Comparison of ENCODE assay signal across 8 cellular contexts in the genomic region with DNA sequence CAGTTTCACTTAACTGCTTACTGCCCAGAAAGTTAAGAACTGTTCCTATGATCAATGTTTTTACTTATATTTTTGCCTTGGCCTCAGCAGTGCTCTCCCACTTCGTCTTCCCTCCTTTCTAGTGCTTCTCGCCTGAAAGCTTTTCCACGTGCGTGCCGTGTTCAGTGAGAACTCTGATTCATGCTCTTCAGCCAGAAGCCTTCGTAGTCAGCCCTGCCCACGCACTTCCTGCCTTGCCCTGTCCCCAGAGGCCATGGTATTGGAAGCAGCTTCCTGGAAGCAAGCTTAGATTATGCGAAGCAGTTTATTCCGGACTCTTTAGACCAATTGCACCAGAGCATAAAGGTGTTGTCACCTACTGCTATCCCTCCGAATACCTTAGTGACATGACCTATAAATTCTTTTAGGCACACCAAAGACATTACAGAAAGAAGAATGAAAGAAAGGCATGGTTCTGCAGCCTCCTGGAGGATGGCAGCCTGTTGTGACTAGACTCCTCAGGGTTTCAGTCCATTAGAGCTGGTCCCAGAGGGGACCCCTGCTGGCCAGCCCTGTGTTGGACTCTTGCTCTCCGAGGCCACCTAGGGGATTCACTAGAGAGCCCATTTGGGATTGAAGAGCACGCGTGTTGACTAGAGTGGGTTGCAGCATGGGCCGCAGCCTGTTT.
A peak's percentile ranks its signal among the peaks of the same experiment; 100 is the strongest.
DNase-seq lines count a peak whose midpoint lies in the region; ATAC-seq and TF ChIP-seq lines count a peak whose summit lies in the region.

No MANE protein-coding gene starts in this region.

- H3K36me3 ChIP-seq in mucosa of descending colon (ENCODE audit: low read depth) = no peaks in the 10 kb centered on the region

- no peaks in the 10 kb centered on the region for H3K27me3 Mint-ChIP-seq in stimulated activated memory B cell treated with anti-CD40 and anti-IgM and Interleukin-4, amounts not matched to agents 10 μg/mL and 1 μg/mL and 100 μg/mL, for 72 hours

- peak; percentile 66 for ATAC-seq in mucosa of descending colon
- ATAC-seq in stimulated activated memory B cell treated with anti-CD40 and anti-IgM and Interleukin-4, amounts not matched to agents 10 μg/mL and 1 μg/mL and 100 μg/mL, for 72 hours = peak; percentile 58
- ATAC-seq in HG02981 (IDR thresholded peaks at IDR 0.05; ENCODE audit: unreplicated experiment) = no peak

- intact Hi-C loops in dorsolateral prefrontal cortex (cut with DNase I) (no loop called here), mucosa of descending colon (cut with DNase I, micrococcal nuclease) (no loop called here)

- no peak overlapping the region for H3K4me3 ChIP-seq in dorsolateral prefrontal cortex
- no peak overlapping the region for H3K4me3 ChIP-seq in mucosa of descending colon

- no peaks in the 10 kb centered on the region for H3K4me1 ChIP-seq in mucosa of descending colon (ENCODE audit: low read depth)

- DNase-seq in DMS153 (lab: John Stamatoyannopoulos, UW) (peak; percentile 64), Kasumi-1 (lab: John Stamatoyannopoulos, UW) (peak; percentile 73 to 74), dorsolateral prefrontal cortex (peak in 4 of 10 donors; percentile 39 to 63 (median 48)), mucosa of descending colon (peak in 1 of 3 donors; percentile 29), LoVo (ENCODE audit: low spot score) (no peak)
- DNase-seq in activated CD4-positive, alpha-beta T cell treated with anti-CD3 and anti-CD28 coated beads for 48 hours = peak; percentile 90

- no peaks in the 10 kb centered on the region for H3K9me3 ChIP-seq in mucosa of descending colon

- H3K36me3 Mint-ChIP-seq in stimulated activated memory B cell treated with anti-CD40 and anti-IgM and Interleukin-4, amounts not matched to agents 10 μg/mL and 1 μg/mL and 100 μg/mL, for 72 hours = peaks cover 35% of the 10 kb centered on the region

- H3K4me1 Mint-ChIP-seq in stimulated activated memory B cell treated with anti-CD40 and anti-IgM and Interleukin-4, amounts not matched to agents 10 μg/mL and 1 μg/mL and 100 μg/mL, for 72 hours = peaks cover 59% of the 10 kb centered on the region

- H3K27me3 ChIP-seq in dorsolateral prefrontal cortex = no peaks in the 10 kb centered on the region

- peak in 53 of 56 donors; percentile 13 to 82 (median 54) for TF ChIP-seq CTCF in dorsolateral prefrontal cortex (IDR thresholded peaks at IDR 0.05 in 54 of 56, conservative IDR thresholded peaks at IDR 0.05 in 2 of 56; ENCODE audit: low read depth in 1 of 56, partially characterized antibody in 56 of 56)
- TF ChIP-seq CTCF in mucosa of descending colon (IDR thresholded peaks at IDR 0.05) = no peak

- peak overlapping the region; percentile 86 for H3K27ac Mint-ChIP-seq in stimulated activated memory B cell treated with anti-CD40 and anti-IgM and Interleukin-4, amounts not matched to agents 10 μg/mL and 1 μg/mL and 100 μg/mL, for 72 hours

- H3K4me3 Mint-ChIP-seq in stimulated activated memory B cell treated with anti-CD40 and anti-IgM and Interleukin-4, amounts not matched to agents 10 μg/mL and 1 μg/mL and 100 μg/mL, for 72 hours = peak overlapping the region; percentile 25

- H3K27ac ChIP-seq in dorsolateral prefrontal cortex = peak overlapping the region in 3 of 59 donors; percentile 15 to 58 (median 39)

- H3K9me3 Mint-ChIP-seq in stimulated activated memory B cell treated with anti-CD40 and anti-IgM and Interleukin-4, amounts not matched to agents 10 μg/mL and 1 μg/mL and 100 μg/mL, for 72 hours = peaks cover 3% of the 10 kb centered on the region
